ENCODE assay signal across 15 cellular contexts in the genomic region with DNA sequence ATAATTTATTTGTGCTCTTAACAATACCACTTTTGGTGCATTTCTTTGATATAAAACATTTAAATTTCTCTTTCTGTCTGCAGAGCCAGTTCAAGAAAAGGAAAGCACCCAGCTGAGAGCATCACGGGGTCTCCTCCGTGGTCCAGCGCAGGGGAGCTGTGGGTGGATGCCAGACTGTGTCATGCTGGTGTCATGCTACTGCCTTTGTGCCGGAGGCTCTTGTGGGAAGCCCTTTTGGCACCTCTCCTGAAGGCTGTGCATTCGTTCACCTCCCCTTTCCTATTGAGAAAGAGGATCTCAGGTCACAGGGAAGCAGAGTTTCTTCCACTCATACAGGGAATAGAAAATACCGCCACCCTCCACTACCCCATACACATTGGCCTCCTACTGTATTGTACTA.
DNase-seq lines count a peak whose midpoint lies in the region; ATAC-seq and TF ChIP-seq lines count a peak whose summit lies in the region.
"Had no signal": no experiment of that assay in that cellular context is flagged by ENCODE, and none has a peak within 500 bp of the region (broad histone marks: within the 10 kb centered on the region; RNA-seq: fewer than 3 reads in every experiment).

No MANE protein-coding gene starts in this region.

- H3K9me3 ChIP-seq in GM23248 (ENCODE audit: low read depth): no peaks in the 10 kb centered on the region
- H3K9me3 ChIP-seq: A549, BE2C had no signal

- ATAC-seq in GM18909 (IDR thresholded peaks at IDR 0.05; ENCODE audit: poor library complexity, unreplicated experiment): no peak
- ATAC-seq: A549 had no signal

- H3F3A ChIP-seq in GM23248 (ENCODE audit: insufficient read depth): no peaks in the 10 kb centered on the region

- no peak overlapping the region for H3K4me2 ChIP-seq in GM23248 (ENCODE audit: unreplicated experiment)
- H3K4me2 ChIP-seq: A549 had no signal

- H3K79me2 ChIP-seq in GM23248 (ENCODE audit: insufficient read depth): no peaks in the 10 kb centered on the region

- H2AFZ ChIP-seq in GM23248: no peak overlapping the region

- H3K27me3 ChIP-seq in GM23248 (replicated peaks; ENCODE audit: insufficient read depth): no peaks in the 10 kb centered on the region
- H3K27me3 ChIP-seq: BE2C had no signal

- in situ Hi-C loops in GM23248 (cut with MboI) (no loop called here), SK-MEL-5 (cut with HindIII; ENCODE audit: low pct_unique_long_range_greater_than_20kb, low sequenced_read_pairs) (no loop called here), astrocyte of the spinal cord (cut with HindIII; ENCODE audit: low sequenced_read_pairs) (no loop called here)

- H4K20me1 ChIP-seq in GM23248 (ENCODE audit: insufficient read depth): no peaks in the 10 kb centered on the region

- TF ChIP-seq CTCF in astrocyte of the spinal cord (IDR thresholded peaks at IDR 0.05; ENCODE audit: low read depth, low read length): no peak

- H3K9me2 ChIP-seq in GM23248 (ENCODE audit: insufficient read depth): no peaks in the 10 kb centered on the region

- H3K4me1 ChIP-seq in GM23248 (ENCODE audit: insufficient read depth): no peaks in the 10 kb centered on the region
- H3K4me1 ChIP-seq: A549, BE2C had no signal

- H3K36me3 ChIP-seq in GM23248 (ENCODE audit: low read depth): no peaks in the 10 kb centered on the region
- H3K36me3 ChIP-seq: BE2C had no signal

- no peak overlapping the region for H3K4me3 ChIP-seq in GM23248
- no peak overlapping the region for H3K4me3 ChIP-seq in astrocyte of the spinal cord (ENCODE audit: low read depth, low read length)
- H3K4me3 ChIP-seq: A549 had no signal

- DNase-seq in GM23248 (peak; percentile 1), HT1080 (ENCODE audit: low read depth) (peak; percentile 12), SK-MEL-5 (ENCODE audit: low read depth, low spot score) (peak; percentile 8), astrocyte of the spinal cord (ENCODE audit: low read depth, low spot score) (peak; percentile 50), NCI-H128 (lab: John Stamatoyannopoulos, UW; ENCODE audit: unreplicated experiment) (no peak), NCI-H446 (lab: John Stamatoyannopoulos, UW) (no peak), DMS153 (lab: John Stamatoyannopoulos, UW) (no peak)
- DNase-seq: BE2C; CD4-positive, alpha-beta memory T cell; DMS79 treated with DMSO at 0.1 percent for 48 hours; GDM1; H7 had no signal

- H3K9ac ChIP-seq in GM23248: no peak overlapping the region

- H3K27ac ChIP-seq in GM23248: no peak overlapping the region
- H3K27ac ChIP-seq: A549, C4-2B had no signal

- WGBS in GM23248 (ENCODE audit: low coverage in 1 of 2, low lambda C conversion rate in 2 of 2, missing lambda C conversion rate in 2 of 2), 2 experiments: 24 to 25% methylated on average over 6 of the region's 6 CpGs

Comparison
In these comparisons a context has a peak if more than half of its experiments do, and no peak if none do; other contexts are left out.
1. DNase-seq: peak in GM23248 (single experiment), HT1080 (single experiment), SK-MEL-5 (single experiment) and astrocyte of the spinal cord (single experiment); none in NCI-H128 (single experiment), NCI-H446 (0 of 2) and DMS153 (single experiment).